ENCODE assay signal across 18 cellular contexts in genomic region chr16:11637320-11637719, GRCh38.
"Had no signal": no experiment of that assay in that cellular context is flagged by ENCODE, and none has a peak within 500 bp of the region (broad histone marks: within the 10 kb centered on the region; RNA-seq: fewer than 3 reads in every experiment).

No MANE protein-coding gene starts in this region.

- H3K27me3 ChIP-seq: breast epithelium, sigmoid colon, upper lobe of right lung had no signal

- DNase-seq: activated CD4-positive, alpha-beta memory T cell treated with anti-CD3 and anti-CD28 coated beads, Interleukin-2, amount 10 ng/mL, durations not matched to agents 7 days and 5 days; activated CD4-positive, alpha-beta T cell treated with anti-CD3 and anti-CD28 coated beads for 36 hours; activated gamma-delta T cell; activated naive CD8-positive, alpha-beta T cell treated with anti-CD3 and anti-CD28 coated beads for 36 hours; activated T-cell treated with anti-CD3 and anti-CD28 coated beads, Interleukin-2, amount 50 U/mL, for 48 hours; foreskin melanocyte; head of caudate nucleus; left colon; mucosa of descending colon; naive thymus-derived CD8-positive, alpha-beta T cell; nucleus accumbens; psoas muscle; sigmoid colon; stimulated activated CD4-positive, alpha-beta T cell treated with anti-CD3 and anti-CD28 coated beads, Interleukin-2, amount 100 ng/mL, for 24 hours; stimulated activated naive CD4-positive, alpha-beta T cell; T-helper 9 cell; upper lobe of right lung had no signal

- H3K9me3 Mint-ChIP-seq: activated CD4-positive, alpha-beta memory T cell treated with anti-CD3 and anti-CD28 coated beads, Interleukin-2, amount 10 ng/mL, durations not matched to agents 7 days and 5 days; activated naive CD8-positive, alpha-beta T cell treated with anti-CD3 and anti-CD28 coated beads for 36 hours; naive thymus-derived CD8-positive, alpha-beta T cell had no signal

- H3K27ac Mint-ChIP-seq: activated CD4-positive, alpha-beta memory T cell treated with anti-CD3 and anti-CD28 coated beads, Interleukin-2, amount 10 ng/mL, durations not matched to agents 7 days and 5 days; activated CD4-positive, alpha-beta T cell treated with anti-CD3 and anti-CD28 coated beads for 36 hours; activated naive CD8-positive, alpha-beta T cell treated with anti-CD3 and anti-CD28 coated beads for 36 hours had no signal

- H3K36me3 Mint-ChIP-seq: activated naive CD8-positive, alpha-beta T cell treated with anti-CD3 and anti-CD28 coated beads for 36 hours; naive thymus-derived CD8-positive, alpha-beta T cell had no signal

- H3K4me3 Mint-ChIP-seq: activated CD4-positive, alpha-beta memory T cell treated with anti-CD3 and anti-CD28 coated beads, Interleukin-2, amount 10 ng/mL, durations not matched to agents 7 days and 5 days; activated CD4-positive, alpha-beta T cell treated with anti-CD3 and anti-CD28 coated beads for 36 hours; activated naive CD8-positive, alpha-beta T cell treated with anti-CD3 and anti-CD28 coated beads for 36 hours; naive thymus-derived CD8-positive, alpha-beta T cell had no signal

- H3K27ac ChIP-seq: breast epithelium, psoas muscle, sigmoid colon, upper lobe of right lung had no signal

- ATAC-seq: activated CD4-positive, alpha-beta T cell treated with anti-CD3 and anti-CD28 coated beads for 36 hours; left colon; mucosa of descending colon; naive thymus-derived CD8-positive, alpha-beta T cell; psoas muscle; upper lobe of right lung had no signal

- H3K27me3 Mint-ChIP-seq: activated CD4-positive, alpha-beta T cell treated with anti-CD3 and anti-CD28 coated beads for 36 hours; activated naive CD8-positive, alpha-beta T cell treated with anti-CD3 and anti-CD28 coated beads for 36 hours; naive thymus-derived CD8-positive, alpha-beta T cell had no signal

- H3K9me3 ChIP-seq: breast epithelium, mucosa of descending colon, psoas muscle, sigmoid colon, upper lobe of right lung had no signal

- H3K36me3 ChIP-seq: breast epithelium, sigmoid colon, upper lobe of right lung had no signal

- H3K4me3 ChIP-seq: breast epithelium, mucosa of descending colon, psoas muscle, sigmoid colon, upper lobe of right lung had no signal
